8 cellular contexts compared by ENCODE assay signal in the genomic region with DNA sequence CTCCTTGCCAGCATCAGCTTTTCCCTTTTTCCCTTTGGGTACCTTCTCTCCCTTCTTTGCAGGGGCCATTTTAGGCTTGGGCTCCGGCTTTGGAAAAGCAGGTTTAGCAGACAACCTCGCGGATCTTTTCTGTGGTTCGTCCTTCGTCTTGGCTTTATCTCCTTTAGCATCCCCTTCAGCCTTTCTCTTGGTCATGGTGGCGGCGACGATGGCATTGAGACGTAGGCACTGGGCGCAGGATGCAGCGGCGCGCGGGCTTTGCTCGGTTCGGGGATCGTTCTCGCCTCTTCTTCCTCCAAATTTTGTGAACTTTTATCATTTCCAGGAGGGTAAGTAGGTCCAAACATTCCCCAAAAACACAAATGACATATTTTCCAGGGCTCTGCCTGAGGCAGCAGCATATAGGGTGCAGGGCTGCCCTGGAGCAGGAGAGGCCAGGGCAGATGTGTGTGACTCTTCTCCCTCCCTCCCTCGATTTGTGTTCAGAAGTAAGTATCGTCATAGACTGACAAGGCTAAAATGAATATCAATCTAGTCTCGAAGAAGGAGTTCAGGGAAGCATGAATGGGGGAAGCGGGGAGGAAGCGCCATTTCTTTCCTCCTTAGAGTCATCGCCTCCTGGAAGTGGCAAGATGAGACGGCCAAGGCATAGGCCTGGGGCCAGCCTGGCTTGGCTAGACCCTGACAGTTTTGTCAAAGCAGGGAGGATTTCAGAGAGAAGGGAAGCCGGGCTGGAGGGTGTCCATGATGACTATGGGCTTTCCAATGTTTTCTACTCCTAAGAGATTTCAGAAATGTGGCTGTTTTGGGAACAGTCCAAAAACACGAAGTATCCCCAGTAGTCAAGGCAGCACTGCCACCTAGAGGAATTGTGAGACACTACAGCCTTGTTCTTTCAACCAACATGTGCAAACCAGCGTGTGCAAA. TPM values are rescaled to one million over a fixed set of nuclear protein-coding genes. Genes with fewer than 3 reads are reported as not detected.
DNase-seq lines count a peak whose midpoint lies in the region; ATAC-seq and TF ChIP-seq lines count a peak whose summit lies in the region.

No MANE protein-coding gene starts in this region.

- H4K20me1 ChIP-seq in OCI-LY3 (ENCODE audit: insufficient read depth, low read length), result no peaks in the 10 kb centered on the region

- H3K27ac ChIP-seq in OCI-LY3 (ENCODE audit: low read length), result no peak overlapping the region

- no peak overlapping the region for H3K9ac ChIP-seq in OCI-LY3 (ENCODE audit: low read length)

- DNase-seq in DMS 273 (lab: John Stamatoyannopoulos, UW; ENCODE audit: unreplicated experiment) (peak; percentile 95), activated T-cell treated with anti-CD3 and anti-CD28 coated beads for 24 hours (ENCODE audit: low read depth) (peak; percentile 40), epithelial cell of proximal tubule (ENCODE audit: low read depth) (peak; percentile 38), myocyte (ENCODE audit: low read depth) (peak; percentile 89)
- DNase-seq in Jurkat, Clone E6-1 (ENCODE audit: low read depth, low spot score), result peak; percentile 59
- peak; percentile 47 for DNase-seq in stimulated activated naive CD8-positive, alpha-beta T cell treated with anti-CD3 and anti-CD28 coated beads, Interleukin-15, Interleukin-2, amounts not matched to agents 100 U/mL and 50 U/mL, for 24 hours

- H2AFZ ChIP-seq in OCI-LY3 (ENCODE audit: low read depth, low read length), result 0 out of 2 replicates have a peak overlapping the region, but pooled peaks have one; percentile 12

- peak overlapping the region; percentile 26 for H3K4me2 ChIP-seq in OCI-LY3 (ENCODE audit: low read length)

- H3K4me1 ChIP-seq in OCI-LY3 (ENCODE audit: low read length), result peaks cover 26% of the 10 kb centered on the region

- peak; percentile 55 for ATAC-seq in stimulated activated naive CD8-positive, alpha-beta T cell treated with anti-CD3 and anti-CD28 coated beads, Interleukin-15, Interleukin-2, amounts not matched to agents 100 U/mL and 50 U/mL, for 24 hours
- ATAC-seq in HG03469 (IDR thresholded peaks at IDR 0.05; ENCODE audit: unreplicated experiment), result no peak

- H3K4me3 ChIP-seq in Jurkat, Clone E6-1 (ENCODE audit: low read length), result no peak overlapping the region
- H3K4me3 ChIP-seq in OCI-LY3 (ENCODE audit: low read length) (no peak overlapping the region), epithelial cell of proximal tubule (ENCODE audit: low read depth, low read length) (no peak overlapping the region)

- peak; percentile 91 for TF ChIP-seq CTCF in OCI-LY3 (IDR thresholded peaks at IDR 0.05; ENCODE audit: low read depth, low read length)
- TF ChIP-seq CTCF in epithelial cell of proximal tubule (conservative IDR thresholded peaks at IDR 0.05; ENCODE audit: low read depth, low read length), result peak; percentile 94

- no peaks in the 10 kb centered on the region for H3K79me2 ChIP-seq in OCI-LY3 (ENCODE audit: low read length)

- H3K9me3 ChIP-seq in OCI-LY3 (ENCODE audit: insufficient read depth, low read length), result peaks cover 6% of the 10 kb centered on the region; the same call in 1 of the 2 replicates

- H3K36me3 ChIP-seq in OCI-LY3 (replicated peaks; ENCODE audit: low read depth, low read length), result no peaks in the 10 kb centered on the region

- H3K27me3 ChIP-seq in OCI-LY3 (ENCODE audit: low read depth, low read length), result no peaks in the 10 kb centered on the region

RNA-seq across cellular contexts. Expression of a gene that starts 13.2 kb away (rescaled TPM):
- not detected for polyA plus RNA-seq in Jurkat, Clone E6-1 (2012; ENCODE audit: insufficient read depth, insufficient read length)
- total RNA-seq in epithelial cell of proximal tubule (not detected in 2 replicates), myocyte (not detected in 2 replicates)
- polyA plus RNA-seq in myocyte (2012), result not detected

RNA-seq across cellular contexts. Expression of a gene that starts 43.6 kb away (rescaled TPM):
- 35.0 TPM for polyA plus RNA-seq in Jurkat, Clone E6-1 (2012; ENCODE audit: insufficient read depth, insufficient read length)
- 18.7 TPM in 2 replicates for total RNA-seq in epithelial cell of proximal tubule
- total RNA-seq in myocyte, result 48.3 and 57.9 TPM in 2 replicates
- 29.9 TPM for polyA plus RNA-seq in myocyte (2012)

Comparison
In these comparisons a context has a peak if more than half of its experiments do, and no peak if none do; other contexts are left out.
1. DNase-seq: peak in every context shown above with its lines; median percentile 95 in DMS 273; 89 in myocyte; 59 in Jurkat, Clone E6-1; 47 in stimulated activated naive CD8-positive, alpha-beta T cell treated with anti-CD3 and anti-CD28 coated beads, Interleukin-15, Interleukin-2, amounts not matched to agents 100 U/mL and 50 U/mL, for 24 hours; 40 in activated T-cell treated with anti-CD3 and anti-CD28 coated beads for 24 hours; 38 in epithelial cell of proximal tubule.